ENCODE assay signal across 8 cellular contexts in genomic region chr3:172289583-172289982, GRCh38.
A peak's percentile ranks its signal among the peaks of the same experiment; 100 is the strongest.
DNase-seq lines count a peak whose midpoint lies in the region; ATAC-seq and TF ChIP-seq lines count a peak whose summit lies in the region.

No MANE protein-coding gene starts in this region.

- no peaks in the 10 kb centered on the region for H3K36me3 ChIP-seq in parathyroid adenoma (ENCODE audit: control insufficient read depth, insufficient read depth, low read length)

- H3K36me3 Mint-ChIP-seq in activated T-cell treated with anti-CD3 and anti-CD28 coated beads, Interleukin-2, amount 50 U/mL, for 24 hours (ENCODE audit: low read depth) = peaks cover 62% of the 10 kb centered on the region
- H3K36me3 Mint-ChIP-seq in activated T-cell treated with anti-CD3 and anti-CD28 coated beads, Interleukin-2, amount 50 U/mL, for 4 hours (ENCODE audit: insufficient read depth) = peaks cover 51% of the 10 kb centered on the region

- no peaks in the 10 kb centered on the region for H3K27me3 Mint-ChIP-seq in activated T-cell treated with anti-CD3 and anti-CD28 coated beads, Interleukin-2, amount 50 U/mL, for 24 hours
- no peaks in the 10 kb centered on the region for H3K27me3 Mint-ChIP-seq in activated T-cell treated with anti-CD3 and anti-CD28 coated beads, Interleukin-2, amount 50 U/mL, for 4 hours (ENCODE audit: low read depth)

- TF ChIP-seq POLR2A in erythroblast (IDR thresholded peaks at IDR 0.05; ENCODE audit: low read length) = no peak

- H3K27me3 ChIP-seq in parathyroid adenoma (ENCODE audit: control insufficient read depth, insufficient read depth, low read length) = no peaks in the 10 kb centered on the region

- ATAC-seq in GM18868 (IDR thresholded peaks at IDR 0.05; ENCODE audit: unreplicated experiment) (peak; percentile 91), HG03108 (IDR thresholded peaks at IDR 0.05; ENCODE audit: unreplicated experiment) (peak; percentile 74)
- ATAC-seq in activated T-cell treated with anti-CD3 and anti-CD28 coated beads, Interleukin-2, amount 50 U/mL, for 4 hours = no peak

- peak; percentile 21 for TF ChIP-seq CTCF in parathyroid adenoma (IDR thresholded peaks at IDR 0.05)

- H3K4me2 ChIP-seq in parathyroid adenoma (ENCODE audit: low read length) = no peak overlapping the region

- H2AFZ ChIP-seq in parathyroid adenoma = no peak overlapping the region

- no peak overlapping the region for H3K4me3 Mint-ChIP-seq in activated T-cell treated with anti-CD3 and anti-CD28 coated beads, Interleukin-2, amount 50 U/mL, for 24 hours
- no peak overlapping the region for H3K4me3 Mint-ChIP-seq in activated T-cell treated with anti-CD3 and anti-CD28 coated beads, Interleukin-2, amount 50 U/mL, for 4 hours

- H3K4me3 ChIP-seq in parathyroid adenoma (ENCODE audit: low read depth, low read length) = no peak overlapping the region

- no peaks in the 10 kb centered on the region for H3K9me3 Mint-ChIP-seq in activated T-cell treated with anti-CD3 and anti-CD28 coated beads, Interleukin-2, amount 50 U/mL, for 24 hours
- H3K9me3 Mint-ChIP-seq in activated T-cell treated with anti-CD3 and anti-CD28 coated beads, Interleukin-2, amount 50 U/mL, for 4 hours = no peaks in the 10 kb centered on the region

- no peak overlapping the region for H3K27ac ChIP-seq in parathyroid adenoma

- no peak overlapping the region for H3K27ac Mint-ChIP-seq in activated T-cell treated with anti-CD3 and anti-CD28 coated beads, Interleukin-2, amount 50 U/mL, for 24 hours

- peaks cover 6% of the 10 kb centered on the region for H3K4me1 ChIP-seq in parathyroid adenoma

- H3K9ac ChIP-seq in parathyroid adenoma = no peak overlapping the region

- H3K9me3 ChIP-seq in parathyroid adenoma (ENCODE audit: control insufficient read depth, low read length) = no peaks in the 10 kb centered on the region

- H3K79me2 ChIP-seq in parathyroid adenoma = peaks cover 2% of the 10 kb centered on the region

- peak; percentile 6 to 11 for DNase-seq in erythroblast (lab: John Stamatoyannopoulos, UW)
- no peak for DNase-seq in activated T-cell treated with anti-CD3 and anti-CD28 coated beads, Interleukin-2, amount 50 U/mL, for 24 hours
- DNase-seq in inferior parietal cortex (ENCODE audit: extremely low spot score) = no peak
- no peak for DNase-seq in activated T-cell treated with anti-CD3 and anti-CD28 coated beads, Interleukin-2, amount 50 U/mL, for 4 hours
- no peak for DNase-seq in C1 segment of cervical spinal cord (lab: John Stamatoyannopoulos, UW)

- peaks cover 18% of the 10 kb centered on the region for H3K4me1 Mint-ChIP-seq in activated T-cell treated with anti-CD3 and anti-CD28 coated beads, Interleukin-2, amount 50 U/mL, for 24 hours (ENCODE audit: low read depth)
- peaks cover 22% of the 10 kb centered on the region for H3K4me1 Mint-ChIP-seq in activated T-cell treated with anti-CD3 and anti-CD28 coated beads, Interleukin-2, amount 50 U/mL, for 4 hours (ENCODE audit: low read depth)

Comparison
In these comparisons a context has a peak if more than half of its experiments do, and no peak if none do; other contexts are left out.
1. ATAC-seq: peak in GM18868 (single experiment) and HG03108 (single experiment); none in activated T-cell treated with anti-CD3 and anti-CD28 coated beads, Interleukin-2, amount 50 U/mL, for 4 hours (0 of 2).
2. DNase-seq: peak in erythroblast (2 of 2); none in activated T-cell treated with anti-CD3 and anti-CD28 coated beads, Interleukin-2, amount 50 U/mL, for 24 hours (single experiment), inferior parietal cortex (single experiment), activated T-cell treated with anti-CD3 and anti-CD28 coated beads, Interleukin-2, amount 50 U/mL, for 4 hours (single experiment) and C1 segment of cervical spinal cord (0 of 14).